In genomic region chr21:25509862-25510261, GRCh38 we compare ENCODE assay signal across 17 cellular contexts.
DNase-seq lines count a peak whose midpoint lies in the region; ATAC-seq, FAIRE-seq and TF ChIP-seq lines count a peak whose summit lies in the region.
"Had no signal": no experiment of that assay in that cellular context is flagged by ENCODE, and none has a peak within 500 bp of the region (broad histone marks: within the 10 kb centered on the region; RNA-seq: fewer than 3 reads in every experiment).

No MANE protein-coding gene starts in this region.

- no peak overlapping the region for H3K27ac ChIP-seq in small intestine (ENCODE audit: low read depth in 1 of 2, low read length in 1 of 2)
- H3K27ac ChIP-seq in stomach, result no peak overlapping the region

- CTCF ChIA-PET in activated CD4-positive, alpha-beta T cell treated with anti-CD3 and anti-CD28 coated beads for 36 hours (lab: Charles Lee), result interaction anchor here (1.1 to 3.3 kb wide), 2 partner anchors 20 to 59 kb away, joined by 4 to 26 read pairs; no protein-coding TSS in a partner anchor

- H3K27ac Mint-ChIP-seq in activated CD4-positive, alpha-beta T cell treated with anti-CD3 and anti-CD28 coated beads for 36 hours, result peak overlapping the region; percentile 86
- H3K27ac Mint-ChIP-seq: GM23338, WTC11 had no signal

- WGBS in small intestine, 3 donors, result 36 to 45% (median 39%) methylated on average over 2 of the region's 2 CpGs
- 40 to 44% (median 43%) methylated on average over 2 of the region's 2 CpGs for WGBS in stomach, 5 donors

- H3K9me3 ChIP-seq in small intestine (ENCODE audit: control insufficient read depth, low read depth) (no peaks in the 10 kb centered on the region), stomach (no peaks in the 10 kb centered on the region)

- H3K4me1 Mint-ChIP-seq in activated CD4-positive, alpha-beta T cell treated with anti-CD3 and anti-CD28 coated beads for 36 hours, result peaks cover 76% of the 10 kb centered on the region
- H3K4me1 Mint-ChIP-seq: WTC11 had no signal

- peak; percentile 73 for ATAC-seq in activated CD4-positive, alpha-beta T cell treated with anti-CD3 and anti-CD28 coated beads for 36 hours
- ATAC-seq in GM21367 (IDR thresholded peaks at IDR 0.05; ENCODE audit: unreplicated experiment), result peak; percentile 43
- ATAC-seq in HG03139 (IDR thresholded peaks at IDR 0.05; ENCODE audit: unreplicated experiment), result peak; percentile 42
- ATAC-seq: GM23338, right cardiac atrium, WTC11 had no signal

- peak overlapping the region; percentile 63 for H3K4me3 Mint-ChIP-seq in activated CD4-positive, alpha-beta T cell treated with anti-CD3 and anti-CD28 coated beads for 36 hours
- H3K4me3 Mint-ChIP-seq: GM23338, WTC11 had no signal

- DNase-seq in activated CD4-positive, alpha-beta T cell treated with anti-CD3 and anti-CD28 coated beads for 36 hours, result no peak
- DNase-seq in activated CD4-positive, alpha-beta T cell treated with anti-CD3 and anti-CD28 coated beads for 48 hours, result no peak
- peak; percentile 16 for DNase-seq in germinal center (ENCODE audit: low spot score)
- DNase-seq in small intestine, result no peak
- no peak for DNase-seq in stomach
- DNase-seq in stimulated activated CD4-positive, alpha-beta T cell treated with anti-CD3 and anti-CD28 coated beads, Interleukin-15, amount 100 ng/mL, for 24 hours, result no peak
- DNase-seq: 8988T, aorta, DMS79 treated with DMSO at 0.1 percent for 48 hours, IMR-90, NCI-H2107, right cardiac atrium had no signal

- intact Hi-C loops in activated CD4-positive, alpha-beta T cell treated with anti-CD3 and anti-CD28 coated beads for 36 hours (cut with DNase I, micrococcal nuclease), result loop anchor here (1.0 to 2.0 kb wide), 6 partner anchors 8 to 63 kb away; no protein-coding TSS in a partner anchor
- intact Hi-C loops in stomach (cut with DNase I; ENCODE audit: low total_unique reads), result no loop called here

- H3K36me3 Mint-ChIP-seq in activated CD4-positive, alpha-beta T cell treated with anti-CD3 and anti-CD28 coated beads for 36 hours (ENCODE audit: low read depth), result peaks cover 38% of the 10 kb centered on the region
- H3K36me3 Mint-ChIP-seq: WTC11 had no signal

- H3K27me3 ChIP-seq in small intestine (ENCODE audit: control insufficient read depth in 2 of 2, insufficient read depth in 2 of 2, low read length in 2 of 2) (no peaks in the 10 kb centered on the region), stomach (no peaks in the 10 kb centered on the region)

- FAIRE-seq in small intestine (lab: Jason Lieb, UNC), result no peak
- FAIRE-seq: endometrium had no signal

- TF ChIP-seq CTCF in stomach (IDR thresholded peaks at IDR 0.05), result no peak

- H3K4me1 ChIP-seq in small intestine (ENCODE audit: control insufficient read depth in 2 of 2, insufficient read depth in 1 of 2, low read depth in 1 of 2, low read length in 1 of 2), result no peaks in the 10 kb centered on the region
- H3K4me1 ChIP-seq in stomach, result no peaks in the 10 kb centered on the region

- TF ChIP-seq EP300 in stomach (IDR thresholded peaks at IDR 0.05), result no peak

- H3K36me3 ChIP-seq in small intestine (ENCODE audit: control insufficient read depth in 2 of 2, insufficient read depth in 2 of 2, low read length in 2 of 2), result no peaks in the 10 kb centered on the region
- no peaks in the 10 kb centered on the region for H3K36me3 ChIP-seq in stomach

- no peaks in the 10 kb centered on the region for H3K27me3 Mint-ChIP-seq in activated CD4-positive, alpha-beta T cell treated with anti-CD3 and anti-CD28 coated beads for 36 hours

- POLR2A ChIA-PET in activated CD4-positive, alpha-beta T cell treated with anti-CD3 and anti-CD28 coated beads for 36 hours (lab: Charles Lee), result interaction anchor here (2.6 kb wide), 1 partner anchor 52 kb away, joined by 14 read pairs; no protein-coding TSS in a partner anchor

- TF ChIP-seq POLR2A in stomach (IDR thresholded peaks at IDR 0.05), result no peak

- H3K4me3 ChIP-seq in small intestine (ENCODE audit: low read depth in 1 of 2, low read length in 2 of 2) (no peak overlapping the region), stomach (no peak overlapping the region)
- H3K4me3 ChIP-seq: GM23338 had no signal

- peaks cover 5% of the 10 kb centered on the region for H3K9me3 Mint-ChIP-seq in activated CD4-positive, alpha-beta T cell treated with anti-CD3 and anti-CD28 coated beads for 36 hours (ENCODE audit: low read depth)
- H3K9me3 Mint-ChIP-seq: GM23338, WTC11 had no signal
